13 cellular contexts compared by ENCODE assay signal in genomic region chr18:41744664-41745063, GRCh38.
DNase-seq lines count a peak whose midpoint lies in the region; ATAC-seq, FAIRE-seq and TF ChIP-seq lines count a peak whose summit lies in the region.
"Had no signal": no experiment of that assay in that cellular context is flagged by ENCODE, and none has a peak within 500 bp of the region (broad histone marks: within the 10 kb centered on the region; RNA-seq: fewer than 3 reads in every experiment).

No MANE protein-coding gene starts in this region.

- H3K9me3 ChIP-seq in keratinocyte (ENCODE audit: control insufficient read depth, low read depth, low read length) (no peaks in the 10 kb centered on the region), esophagus muscularis mucosa (no peaks in the 10 kb centered on the region)
- H3K9me3 ChIP-seq: mucosa of descending colon, suprapubic skin had no signal

- no peaks in the 10 kb centered on the region for H3K4me1 ChIP-seq in keratinocyte (ENCODE audit: control insufficient read depth, extremely low read depth, insufficient read depth, low read length)
- H3K4me1 ChIP-seq in esophagus muscularis mucosa: no peaks in the 10 kb centered on the region
- H3K4me1 ChIP-seq: suprapubic skin had no signal

- H3K9ac ChIP-seq in keratinocyte (ENCODE audit: control insufficient read depth, extremely low read depth, insufficient read depth, low read length): no peak overlapping the region

- 42% methylated on average over 4 of the region's 4 CpGs for WGBS in esophagus muscularis mucosa

- TF ChIP-seq POLR2A in esophagus muscularis mucosa (IDR thresholded peaks at IDR 0.05; ENCODE audit: low read depth): no peak

- intact Hi-C loops in esophagus muscularis mucosa (cut with DNase I): no loop called here

- no peak for TF ChIP-seq CTCF in VCaP (conservative IDR thresholded peaks at IDR 0.05)
- no peak for TF ChIP-seq CTCF in keratinocyte (optimal IDR thresholded peaks at IDR 0.05 in 1 of 3, IDR thresholded peaks at IDR 0.05 in 1 of 3, conservative IDR thresholded peaks at IDR 0.05 in 1 of 3; ENCODE audit: extremely low read depth in 1 of 3, insufficient read depth in 2 of 3, low read length in 3 of 3)
- TF ChIP-seq CTCF in esophagus muscularis mucosa (IDR thresholded peaks at IDR 0.05): no peak

- peak overlapping the region; percentile 10 for H2AFZ ChIP-seq in keratinocyte (ENCODE audit: control insufficient read depth, low read length)

- H3K4me2 ChIP-seq in keratinocyte (ENCODE audit: control insufficient read depth, extremely low read depth, insufficient read depth, low read depth, low read length): no peak overlapping the region

- no peaks in the 10 kb centered on the region for H3K36me3 ChIP-seq in keratinocyte (ENCODE audit: control insufficient read depth in 2 of 2, extremely low read depth in 1 of 2, insufficient read depth in 2 of 2, low read length in 2 of 2)
- H3K36me3 ChIP-seq in esophagus muscularis mucosa: no peaks in the 10 kb centered on the region
- H3K36me3 ChIP-seq: suprapubic skin had no signal

- H3K4me3 ChIP-seq in keratinocyte (ENCODE audit: control insufficient read depth in 2 of 3, extremely low read depth in 1 of 3, insufficient read depth in 2 of 3, low read depth in 1 of 3, low read length in 3 of 3) (no peak overlapping the region), esophagus muscularis mucosa (no peak overlapping the region)
- H3K4me3 ChIP-seq: mucosa of descending colon, suprapubic skin had no signal

- ATAC-seq in GM18519 (IDR thresholded peaks at IDR 0.05; ENCODE audit: low FRiP score, unreplicated experiment) (no peak), HG03432 (IDR thresholded peaks at IDR 0.05; ENCODE audit: unreplicated experiment) (no peak)

- no peak for FAIRE-seq in keratinocyte (lab: Jason Lieb, UNC)

- H3K79me2 ChIP-seq in keratinocyte (ENCODE audit: control insufficient read depth, insufficient read depth, low read length): no peaks in the 10 kb centered on the region

- H4K20me1 ChIP-seq in keratinocyte (ENCODE audit: control insufficient read depth, extremely low read depth, insufficient read depth, low read length): no peaks in the 10 kb centered on the region

- TF ChIP-seq EP300 in esophagus muscularis mucosa (IDR thresholded peaks at IDR 0.05): no peak

- H3K27ac ChIP-seq in VCaP (peak overlapping the region; percentile 15; the same call in 1 of the 2 replicates), keratinocyte (ENCODE audit: control insufficient read depth, insufficient read depth, low read length) (no peak overlapping the region), esophagus muscularis mucosa (replicated peaks in 1 of 4) (no peak overlapping the region)
- H3K27ac ChIP-seq: HL-60, suprapubic skin had no signal

- DNase-seq in NCI-H510A treated with DMSO at 0.1 percent for 48 hours (lab: John Stamatoyannopoulos, UW) (peak; percentile 21), NCI-H510A (lab: John Stamatoyannopoulos, UW) (no peak), keratinocyte (ENCODE audit: low read depth, low spot score) (no peak), superior temporal gyrus (ENCODE audit: extremely low spot score) (peak; percentile 59), esophagus muscularis mucosa (ENCODE audit: extremely low spot score) (no peak)
- DNase-seq: activated T-cell treated with anti-CD3 and anti-CD28 coated beads for 4 hours, Right ventricle myocardium superior had no signal

- H3K27me3 ChIP-seq in keratinocyte (ENCODE audit: control insufficient read depth, extremely low read depth, insufficient read depth, low read length) (no peaks in the 10 kb centered on the region), esophagus muscularis mucosa (no peaks in the 10 kb centered on the region)
- H3K27me3 ChIP-seq: suprapubic skin had no signal

- dilution Hi-C loops in keratinocyte (cut with MboI; ENCODE audit: extremely low pct_ligation_motif_present, low sequenced_read_pairs): no loop called here

- H3K9me1 ChIP-seq in keratinocyte (ENCODE audit: control insufficient read depth, extremely low read depth, insufficient read depth, low read length): no peaks in the 10 kb centered on the region

Comparison
In these comparisons a context has a peak if more than half of its experiments do, and no peak if none do; other contexts are left out.
1. DNase-seq: peak in NCI-H510A treated with DMSO at 0.1 percent for 48 hours (single experiment) and superior temporal gyrus (single experiment); none in NCI-H510A (single experiment), keratinocyte (single experiment) and esophagus muscularis mucosa (single experiment).